Comparison of ENCODE assay signal across 1 cellular context in the genomic region with DNA sequence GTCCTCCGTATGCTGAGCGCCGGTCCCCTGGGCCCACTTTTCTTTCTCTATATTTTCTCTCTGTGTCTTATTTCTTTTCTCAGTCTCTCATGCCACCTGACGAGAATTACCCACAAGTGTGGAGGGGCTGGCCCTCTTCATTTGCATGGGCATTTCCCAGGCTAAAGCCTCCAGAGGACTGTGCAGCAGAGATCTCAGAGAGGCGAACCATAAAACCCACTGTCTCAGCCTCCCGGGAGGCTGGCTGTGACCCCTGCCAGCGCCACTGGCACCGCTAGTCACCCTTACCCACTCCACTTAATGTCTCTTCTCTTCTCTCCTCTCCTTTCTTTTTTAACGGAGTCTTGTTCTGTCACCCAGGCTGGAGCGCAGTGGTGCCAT.
TF ChIP-seq lines count a peak whose summit lies in the region.

No MANE protein-coding gene starts in this region.

TF ChIP-seq in HepG2, 621 proteins besides CTCF, POLR2A, EP300 and RAD21 (continued from another document):
- no peak for TF ChIP-seq ZHX2 (IDR thresholded peaks at IDR 0.05; ENCODE audit: low read depth)
- no peak for TF ChIP-seq ZHX2 (CRISPR knock-in tag; IDR thresholded peaks at IDR 0.05; ENCODE audit: borderline replicate concordance)
- TF ChIP-seq TCF12 (IDR thresholded peaks at IDR 0.05): no peak
- peak; percentile 15; the same call in 1 of the 2 replicates for TF ChIP-seq TCF12 (CRISPR knock-in tag; IDR thresholded peaks at IDR 0.05)
- no peak for TF ChIP-seq TBX2 (CRISPR knock-in tag; IDR thresholded peaks at IDR 0.05; ENCODE audit: borderline replicate concordance)
- TF ChIP-seq NBN (conservative IDR thresholded peaks at IDR 0.05): no peak
- no peak for TF ChIP-seq ZNF564 (CRISPR knock-in tag; IDR thresholded peaks at IDR 0.05)
